ENCODE assay signal across 1 cellular context in the genomic region with DNA sequence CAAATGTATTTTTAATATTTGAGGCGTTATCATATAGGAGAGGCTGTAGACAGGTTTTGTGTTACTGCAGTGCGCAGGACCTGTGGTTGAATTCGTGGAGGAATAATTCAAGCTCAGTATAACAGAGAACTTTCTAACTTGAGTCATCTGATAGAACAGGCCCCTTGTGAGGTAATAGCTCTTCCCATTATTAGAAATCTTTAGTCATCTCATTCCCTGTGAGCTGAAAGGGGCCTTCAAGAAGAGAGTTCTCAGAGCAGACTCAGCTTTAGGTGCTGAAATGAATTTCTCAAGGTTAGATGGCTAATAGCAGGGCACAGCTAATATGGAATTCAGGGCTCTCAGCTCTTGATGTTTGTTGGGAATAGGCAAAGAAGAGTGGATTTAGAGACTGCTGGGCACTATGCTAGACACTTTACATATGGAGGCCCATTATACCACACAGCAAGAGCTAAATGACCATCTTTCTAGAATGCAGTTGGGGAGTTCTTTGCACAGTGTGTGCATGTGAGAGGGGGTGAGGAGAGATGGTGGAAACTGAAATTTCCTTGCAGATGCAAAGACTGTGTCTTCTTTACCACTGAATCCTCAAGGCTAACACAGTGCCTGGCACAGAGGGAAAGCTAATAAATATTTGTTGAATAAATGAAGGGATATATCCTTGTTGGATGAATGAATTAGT.
TF ChIP-seq lines count a peak whose summit lies in the region.

No MANE protein-coding gene starts in this region.

TF ChIP-seq in GM12878, 131 proteins besides CTCF, POLR2A, EP300 and RAD21 (continued from another document):
- TF ChIP-seq, protein P1, sequence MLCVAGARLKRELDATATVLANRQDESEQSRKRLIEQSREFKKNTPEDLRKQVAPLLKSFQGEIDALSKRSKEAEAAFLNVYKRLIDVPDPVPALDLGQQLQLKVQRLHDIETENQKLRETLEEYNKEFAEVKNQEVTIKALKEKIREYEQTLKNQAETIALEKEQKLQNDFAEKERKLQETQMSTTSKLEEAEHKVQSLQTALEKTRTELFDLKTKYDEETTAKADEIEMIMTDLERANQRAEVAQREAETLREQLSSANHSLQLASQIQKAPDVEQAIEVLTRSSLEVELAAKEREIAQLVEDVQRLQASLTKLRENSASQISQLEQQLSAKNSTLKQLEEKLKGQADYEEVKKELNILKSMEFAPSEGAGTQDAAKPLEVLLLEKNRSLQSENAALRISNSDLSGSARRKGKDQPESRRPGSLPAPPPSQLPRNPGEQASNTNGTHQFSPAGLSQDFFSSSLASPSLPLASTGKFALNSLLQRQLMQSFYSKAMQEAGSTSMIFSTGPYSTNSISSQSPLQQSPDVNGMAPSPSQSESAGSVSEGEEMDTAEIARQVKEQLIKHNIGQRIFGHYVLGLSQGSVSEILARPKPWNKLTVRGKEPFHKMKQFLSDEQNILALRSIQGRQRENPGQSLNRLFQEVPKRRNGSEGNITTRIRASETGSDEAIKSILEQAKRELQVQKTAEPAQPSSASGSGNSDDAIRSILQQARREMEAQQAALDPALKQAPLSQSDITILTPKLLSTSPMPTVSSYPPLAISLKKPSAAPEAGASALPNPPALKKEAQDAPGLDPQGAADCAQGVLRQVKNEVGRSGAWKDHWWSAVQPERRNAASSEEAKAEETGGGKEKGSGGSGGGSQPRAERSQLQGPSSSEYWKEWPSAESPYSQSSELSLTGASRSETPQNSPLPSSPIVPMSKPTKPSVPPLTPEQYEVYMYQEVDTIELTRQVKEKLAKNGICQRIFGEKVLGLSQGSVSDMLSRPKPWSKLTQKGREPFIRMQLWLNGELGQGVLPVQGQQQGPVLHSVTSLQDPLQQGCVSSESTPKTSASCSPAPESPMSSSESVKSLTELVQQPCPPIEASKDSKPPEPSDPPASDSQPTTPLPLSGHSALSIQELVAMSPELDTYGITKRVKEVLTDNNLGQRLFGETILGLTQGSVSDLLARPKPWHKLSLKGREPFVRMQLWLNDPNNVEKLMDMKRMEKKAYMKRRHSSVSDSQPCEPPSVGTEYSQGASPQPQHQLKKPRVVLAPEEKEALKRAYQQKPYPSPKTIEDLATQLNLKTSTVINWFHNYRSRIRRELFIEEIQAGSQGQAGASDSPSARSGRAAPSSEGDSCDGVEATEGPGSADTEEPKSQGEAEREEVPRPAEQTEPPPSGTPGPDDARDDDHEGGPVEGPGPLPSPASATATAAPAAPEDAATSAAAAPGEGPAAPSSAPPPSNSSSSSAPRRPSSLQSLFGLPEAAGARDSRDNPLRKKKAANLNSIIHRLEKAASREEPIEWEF (IDR thresholded peaks at IDR 0.05; ENCODE audit: insufficient replicate concordance, low read depth, low read length): no peak
- TF ChIP-seq, protein P2, sequence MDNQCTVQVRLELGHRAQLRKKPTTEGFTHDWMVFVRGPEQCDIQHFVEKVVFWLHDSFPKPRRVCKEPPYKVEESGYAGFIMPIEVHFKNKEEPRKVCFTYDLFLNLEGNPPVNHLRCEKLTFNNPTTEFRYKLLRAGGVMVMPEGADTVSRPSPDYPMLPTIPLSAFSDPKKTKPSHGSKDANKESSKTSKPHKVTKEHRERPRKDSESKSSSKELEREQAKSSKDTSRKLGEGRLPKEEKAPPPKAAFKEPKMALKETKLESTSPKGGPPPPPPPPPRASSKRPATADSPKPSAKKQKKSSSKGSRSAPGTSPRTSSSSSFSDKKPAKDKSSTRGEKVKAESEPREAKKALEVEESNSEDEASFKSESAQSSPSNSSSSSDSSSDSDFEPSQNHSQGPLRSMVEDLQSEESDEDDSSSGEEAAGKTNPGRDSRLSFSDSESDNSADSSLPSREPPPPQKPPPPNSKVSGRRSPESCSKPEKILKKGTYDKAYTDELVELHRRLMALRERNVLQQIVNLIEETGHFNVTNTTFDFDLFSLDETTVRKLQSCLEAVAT (IDR thresholded peaks at IDR 0.05): no peak
- TF ChIP-seq CBX3 (IDR thresholded peaks at IDR 0.05; ENCODE audit: borderline replicate concordance, low read depth): no peak
- no peak for TF ChIP-seq IKZF1 (conservative IDR thresholded peaks at IDR 0.05)
- no peak for TF ChIP-seq SIN3A (IDR thresholded peaks at IDR 0.05; ENCODE audit: low read depth, low read length)
- peak; percentile 76 for TF ChIP-seq CREB1 (IDR thresholded peaks at IDR 0.05; ENCODE audit: low read depth)
- no peak for TF ChIP-seq FOS (IDR thresholded peaks at IDR 0.05; ENCODE audit: borderline replicate concordance, extremely low read depth, insufficient read length)
- TF ChIP-seq, protein P3, sequence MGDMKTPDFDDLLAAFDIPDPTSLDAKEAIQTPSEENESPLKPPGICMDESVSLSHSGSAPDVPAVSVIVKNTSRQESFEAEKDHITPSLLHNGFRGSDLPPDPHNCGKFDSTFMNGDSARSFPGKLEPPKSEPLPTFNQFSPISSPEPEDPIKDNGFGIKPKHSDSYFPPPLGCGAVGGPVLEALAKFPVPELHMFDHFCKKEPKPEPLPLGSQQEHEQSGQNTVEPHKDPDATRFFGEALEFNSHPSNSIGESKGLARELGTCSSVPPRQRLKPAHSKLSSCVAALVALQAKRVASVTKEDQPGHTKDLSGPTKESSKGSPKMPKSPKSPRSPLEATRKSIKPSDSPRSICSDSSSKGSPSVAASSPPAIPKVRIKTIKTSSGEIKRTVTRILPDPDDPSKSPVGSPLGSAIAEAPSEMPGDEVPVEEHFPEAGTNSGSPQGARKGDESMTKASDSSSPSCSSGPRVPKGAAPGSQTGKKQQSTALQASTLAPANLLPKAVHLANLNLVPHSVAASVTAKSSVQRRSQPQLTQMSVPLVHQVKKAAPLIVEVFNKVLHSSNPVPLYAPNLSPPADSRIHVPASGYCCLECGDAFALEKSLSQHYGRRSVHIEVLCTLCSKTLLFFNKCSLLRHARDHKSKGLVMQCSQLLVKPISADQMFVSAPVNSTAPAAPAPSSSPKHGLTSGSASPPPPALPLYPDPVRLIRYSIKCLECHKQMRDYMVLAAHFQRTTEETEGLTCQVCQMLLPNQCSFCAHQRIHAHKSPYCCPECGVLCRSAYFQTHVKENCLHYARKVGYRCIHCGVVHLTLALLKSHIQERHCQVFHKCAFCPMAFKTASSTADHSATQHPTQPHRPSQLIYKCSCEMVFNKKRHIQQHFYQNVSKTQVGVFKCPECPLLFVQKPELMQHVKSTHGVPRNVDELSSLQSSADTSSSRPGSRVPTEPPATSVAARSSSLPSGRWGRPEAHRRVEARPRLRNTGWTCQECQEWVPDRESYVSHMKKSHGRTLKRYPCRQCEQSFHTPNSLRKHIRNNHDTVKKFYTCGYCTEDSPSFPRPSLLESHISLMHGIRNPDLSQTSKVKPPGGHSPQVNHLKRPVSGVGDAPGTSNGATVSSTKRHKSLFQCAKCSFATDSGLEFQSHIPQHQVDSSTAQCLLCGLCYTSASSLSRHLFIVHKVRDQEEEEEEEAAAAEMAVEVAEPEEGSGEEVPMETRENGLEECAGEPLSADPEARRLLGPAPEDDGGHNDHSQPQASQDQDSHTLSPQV (IDR thresholded peaks at IDR 0.05): no peak
- no peak for TF ChIP-seq RBBP5 (conservative IDR thresholded peaks at IDR 0.05)
- no peak for TF ChIP-seq NR2F1 (conservative IDR thresholded peaks at IDR 0.05)
- TF ChIP-seq GATAD2B (conservative IDR thresholded peaks at IDR 0.05; ENCODE audit: low read depth): no peak
- TF ChIP-seq EED (IDR thresholded peaks at IDR 0.05; ENCODE audit: low read depth): peak; percentile 76
- TF ChIP-seq RELA (IDR thresholded peaks at IDR 0.05; ENCODE audit: borderline replicate concordance, partially characterized antibody): no peak
- no peak for TF ChIP-seq RB1 (IDR thresholded peaks at IDR 0.05; ENCODE audit: borderline replicate concordance)
- TF ChIP-seq HDAC6 (IDR thresholded peaks at IDR 0.05; ENCODE audit: unreplicated experiment): no peak
- TF ChIP-seq HCFC1 (IDR thresholded peaks at IDR 0.05; ENCODE audit: low read length): no peak
- TF ChIP-seq, protein P4, sequence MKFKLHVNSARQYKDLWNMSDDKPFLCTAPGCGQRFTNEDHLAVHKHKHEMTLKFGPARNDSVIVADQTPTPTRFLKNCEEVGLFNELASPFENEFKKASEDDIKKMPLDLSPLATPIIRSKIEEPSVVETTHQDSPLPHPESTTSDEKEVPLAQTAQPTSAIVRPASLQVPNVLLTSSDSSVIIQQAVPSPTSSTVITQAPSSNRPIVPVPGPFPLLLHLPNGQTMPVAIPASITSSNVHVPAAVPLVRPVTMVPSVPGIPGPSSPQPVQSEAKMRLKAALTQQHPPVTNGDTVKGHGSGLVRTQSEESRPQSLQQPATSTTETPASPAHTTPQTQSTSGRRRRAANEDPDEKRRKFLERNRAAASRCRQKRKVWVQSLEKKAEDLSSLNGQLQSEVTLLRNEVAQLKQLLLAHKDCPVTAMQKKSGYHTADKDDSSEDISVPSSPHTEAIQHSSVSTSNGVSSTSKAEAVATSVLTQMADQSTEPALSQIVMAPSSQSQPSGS (IDR thresholded peaks at IDR 0.05; ENCODE audit: low read length): peak; percentile 64; the same call in 1 of the 2 replicates
- TF ChIP-seq ZBTB40 (IDR thresholded peaks at IDR 0.05; ENCODE audit: borderline replicate concordance): no peak
- no peak for TF ChIP-seq BACH1 (IDR thresholded peaks at IDR 0.05; ENCODE audit: borderline replicate concordance)
- TF ChIP-seq ELK1 (IDR thresholded peaks at IDR 0.05; ENCODE audit: low read depth, low read length): no peak
- no peak for TF ChIP-seq NBN (IDR thresholded peaks at IDR 0.05)
- 0 out of 4 replicates have a peak, but pooled peaks of 1 of the 2 experiments have one; percentile 30 for TF ChIP-seq IKZF2 (IDR thresholded peaks at IDR 0.05)
- no peak for TF ChIP-seq MAX (IDR thresholded peaks at IDR 0.05; ENCODE audit: low read depth, low read length)
- TF ChIP-seq TCF7 (IDR thresholded peaks at IDR 0.05; ENCODE audit: borderline replicate concordance): no peak
- TF ChIP-seq KDM1A (IDR thresholded peaks at IDR 0.05; ENCODE audit: borderline replicate concordance): no peak
- no peak for TF ChIP-seq KLF5 (IDR thresholded peaks at IDR 0.05; ENCODE audit: partially characterized antibody)
- no peak for TF ChIP-seq E2F4 (IDR thresholded peaks at IDR 0.05; ENCODE audit: low read depth, low read length)
- no peak for TF ChIP-seq TCF3 (IDR thresholded peaks at IDR 0.05; ENCODE audit: borderline replicate concordance, insufficient read depth, low read depth, low read length)
- no peak for TF ChIP-seq MTA2 (IDR thresholded peaks at IDR 0.05; ENCODE audit: low read depth)
- TF ChIP-seq FOXM1 (IDR thresholded peaks at IDR 0.05; ENCODE audit: low read depth, low read length): peak; percentile 74; the same call in 1 of the 2 replicates
